Comparison of ENCODE assay signal across 10 cellular contexts in the genomic region with DNA sequence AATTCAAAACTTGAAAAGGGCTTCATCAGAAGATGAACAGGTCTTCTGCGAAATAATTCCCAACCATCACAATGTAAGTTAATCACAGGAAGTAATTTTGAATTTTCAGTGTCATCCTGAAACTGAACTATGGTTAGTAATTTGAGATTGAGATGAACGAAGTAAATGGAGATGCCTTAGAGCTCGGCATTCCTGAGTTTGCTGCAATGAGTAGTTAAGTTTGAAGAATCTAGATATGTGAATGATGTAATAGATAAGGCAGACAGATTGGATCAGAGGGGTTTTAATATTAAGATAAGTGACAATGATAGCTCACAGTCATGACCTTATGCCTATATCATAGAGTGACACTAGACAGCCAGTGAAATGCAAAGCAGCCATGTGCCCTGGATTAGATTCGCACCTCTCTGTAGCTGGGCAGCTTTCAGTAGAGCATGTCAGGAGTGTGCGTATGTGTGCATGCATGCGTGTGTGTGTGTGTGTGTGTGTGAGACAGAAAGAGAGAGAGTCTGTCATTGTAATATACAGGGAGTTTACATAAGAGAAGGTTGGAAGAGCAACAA.
A peak's percentile ranks its signal among the peaks of the same experiment; 100 is the strongest.
DNase-seq lines count a peak whose midpoint lies in the region; ATAC-seq and TF ChIP-seq lines count a peak whose summit lies in the region.
"Had no signal": no experiment of that assay in that cellular context is flagged by ENCODE, and none has a peak within 500 bp of the region (broad histone marks: within the 10 kb centered on the region; RNA-seq: fewer than 3 reads in every experiment).

No MANE protein-coding gene starts in this region.

- H3K4ac ChIP-seq in mesendoderm (ENCODE audit: low read depth, low read length), result no peak overlapping the region

- H2BK5ac ChIP-seq in mesendoderm (ENCODE audit: low read length), result no peak overlapping the region

- H3K36me3 ChIP-seq in mesendoderm (ENCODE audit: control insufficient read depth, insufficient read depth, low read length) (no peaks in the 10 kb centered on the region), suprapubic skin (no peaks in the 10 kb centered on the region)

- H3K56ac ChIP-seq in mesendoderm (ENCODE audit: low read length), result no peak overlapping the region

- H3K4me1 ChIP-seq in mesendoderm (ENCODE audit: control insufficient read depth, low read depth, low read length) (peaks cover 2% of the 10 kb centered on the region), suprapubic skin (no peaks in the 10 kb centered on the region)

- no peak for TF ChIP-seq CTCF in suprapubic skin (IDR thresholded peaks at IDR 0.05)

- TF ChIP-seq EP300 in suprapubic skin (IDR thresholded peaks at IDR 0.05), result no peak

- H3K9me3 ChIP-seq in suprapubic skin, result no peaks in the 10 kb centered on the region

- ATAC-seq in GM18517 (IDR thresholded peaks at IDR 0.05; ENCODE audit: unreplicated experiment) (peak; percentile 49), GM21723 (IDR thresholded peaks at IDR 0.05; ENCODE audit: unreplicated experiment) (peak; percentile 41)

- no peak overlapping the region for H4K8ac ChIP-seq in mesendoderm (ENCODE audit: low read depth, low read length)

- H3K9ac ChIP-seq in mesendoderm (ENCODE audit: low read length), result no peak overlapping the region

- 100% methylated on average over 1 of the region's 6 CpGs for WGBS in mesendoderm (ENCODE audit: extremely low coverage, insufficient coverage, low lambda C conversion rate)
- WGBS in suprapubic skin, result 76% methylated on average over 6 of the region's 6 CpGs

- TF ChIP-seq POLR2A in suprapubic skin (IDR thresholded peaks at IDR 0.05), result no peak

- DNase-seq in NAMALWA (ENCODE audit: low spot score) (peak; percentile 56), mesendoderm (peak; percentile 12), NCI-H748 treated with DMSO at 0.1 percent for 48 hours (lab: John Stamatoyannopoulos, UW) (no peak), suprapubic skin (ENCODE audit: low spot score in 2 of 2) (no peak), NCI-H1105 (lab: John Stamatoyannopoulos, UW) (no peak)
- no peak for DNase-seq in effector CD8-positive, alpha-beta T cell (lab: John Stamatoyannopoulos, UW)
- DNase-seq: hippocampal formation, NCI-H2029 had no signal

- H3K27me3 ChIP-seq in mesendoderm (ENCODE audit: insufficient read depth, low read length, poor library complexity), result no peaks in the 10 kb centered on the region
- no peaks in the 10 kb centered on the region for H3K27me3 ChIP-seq in suprapubic skin

- H3K4me2 ChIP-seq in mesendoderm (ENCODE audit: low read length), result no peak overlapping the region

- no peak overlapping the region for H2BK15ac ChIP-seq in mesendoderm (replicated peaks; ENCODE audit: low read depth)

- H3K79me2 ChIP-seq in mesendoderm (ENCODE audit: control insufficient read depth, insufficient read depth, low read length), result no peaks in the 10 kb centered on the region

- H2BK120ac ChIP-seq in mesendoderm (ENCODE audit: low read depth, low read length), result no peak overlapping the region

- H3K23ac ChIP-seq in mesendoderm (ENCODE audit: low read length), result no peak overlapping the region

- no peak overlapping the region for H2AK5ac ChIP-seq in mesendoderm (ENCODE audit: low read length)

- no peak overlapping the region for H4K5ac ChIP-seq in mesendoderm (ENCODE audit: low read length)

- no peak overlapping the region for H3K4me3 ChIP-seq in mesendoderm (ENCODE audit: low read length)
- H3K4me3 ChIP-seq in suprapubic skin, result no peak overlapping the region

- no peaks in the 10 kb centered on the region for H3K79me1 ChIP-seq in mesendoderm (ENCODE audit: low read length)

- H3K18ac ChIP-seq in mesendoderm (ENCODE audit: low read length), result no peak overlapping the region

- H3K27ac ChIP-seq in mesendoderm (ENCODE audit: low read depth, low read length), result no peak overlapping the region
- H3K27ac ChIP-seq in suprapubic skin, result no peak overlapping the region

Comparison
In these comparisons a context has a peak if more than half of its experiments do, and no peak if none do; other contexts are left out.
1. DNase-seq: peak in NAMALWA (single experiment) and mesendoderm (single experiment); none in effector CD8-positive, alpha-beta T cell (single experiment), NCI-H748 treated with DMSO at 0.1 percent for 48 hours (single experiment), suprapubic skin (0 of 2) and NCI-H1105 (single experiment).